Comparison of ENCODE assay signal across 35 cellular contexts in the genomic region with DNA sequence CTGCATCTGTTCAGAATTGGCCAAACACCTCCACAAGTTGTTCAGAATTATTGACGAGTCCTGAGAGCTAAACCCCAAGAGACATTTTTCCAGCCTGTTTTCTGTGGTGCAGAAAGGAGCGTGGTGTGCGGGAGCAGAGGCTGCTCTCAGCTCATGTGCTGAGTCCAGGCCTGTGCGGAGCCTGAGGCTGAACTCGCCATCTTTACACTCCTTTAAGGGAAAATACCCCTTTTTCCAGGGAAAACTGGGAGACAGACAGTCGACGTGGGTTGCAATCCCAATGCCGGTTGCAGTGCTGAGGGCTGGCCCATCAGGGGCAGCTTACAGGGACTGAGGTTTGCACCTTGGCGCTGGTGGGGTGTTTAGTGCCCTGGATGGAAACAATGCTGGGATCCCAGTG.
"Had no signal": no experiment of that assay in that cellular context is flagged by ENCODE, and none has a peak within 500 bp of the region (broad histone marks: within the 10 kb centered on the region; RNA-seq: fewer than 3 reads in every experiment).

No MANE protein-coding gene starts in this region.

- H3K9ac ChIP-seq: SK-N-SH had no signal

- DNase-seq: activated B cell treated with CpG ODN at 0.5 μM for 24 hours; activated CD4-positive, alpha-beta memory T cell treated with anti-CD3 and anti-CD28 coated beads for 36 hours; activated CD4-positive, alpha-beta T cell treated with anti-CD3 and anti-CD28 coated beads for 4 hours; activated CD4-positive, alpha-beta T cell treated with anti-CD3 and anti-CD28 coated beads, Interleukin-2, amount 50 U/mL, for 1 hour; activated CD4-positive, CD25-positive, alpha-beta regulatory T cell treated with anti-CD3 and anti-CD28 coated beads, Interleukin-2, amount 50 U/mL, for 72 hours; activated CD8-positive, alpha-beta memory T cell treated with anti-CD3 and anti-CD28 coated beads, Interleukin-2, amount 50 U/mL, for 4 hours; activated gamma-delta T cell treated with Interleukin-2 at 50 U/mL for 16 hours; activated naive CD4-positive, alpha-beta T cell treated with anti-CD3 and anti-CD28 coated beads for 36 hours; activated T-cell treated with anti-CD3 and anti-CD28 coated beads for 4 hours; activated T-cell treated with anti-CD3 and anti-CD28 coated beads, Interleukin-2, amount 50 U/mL, for 4 hours; adrenal gland; body of pancreas; NCI-H1092 treated with DMSO at 0.1 percent for 48 hours; NCI-H1417; NCI-H146; NCI-H187; NCI-H2029 treated with DMSO at 0.1 percent for 48 hours; NCI-H2107; NCI-H2171; NCI-H510A; NCI-H526; NCI-H748 treated with DMSO at 0.1 percent for 48 hours; NK-92 treated with Interleukin-12 subunit alpha and Interleukin-12 subunit beta, amount 100 ng/mL, for 24 hours; PC-3; Peyer's patch; RPMI8226; SHP77 treated with DMSO at 0.1 percent for 48 hours; SK-N-SH had no signal

- H3K36me3 ChIP-seq: adrenal gland, breast epithelium, Peyer's patch, SJSA1 had no signal

- H3K36me3 Mint-ChIP-seq: activated CD4-positive, alpha-beta memory T cell treated with anti-CD3 and anti-CD28 coated beads for 36 hours; activated naive CD4-positive, alpha-beta T cell treated with anti-CD3 and anti-CD28 coated beads, Interleukin-2, amount 50 U/mL, for 72 hours had no signal

- H3K27ac Mint-ChIP-seq: activated B cell treated with CpG ODN at 0.5 μM for 24 hours; activated CD4-positive, alpha-beta memory T cell treated with anti-CD3 and anti-CD28 coated beads for 36 hours; activated naive CD4-positive, alpha-beta T cell treated with anti-CD3 and anti-CD28 coated beads for 36 hours; activated naive CD4-positive, alpha-beta T cell treated with anti-CD3 and anti-CD28 coated beads, Interleukin-2, amount 50 U/mL, for 72 hours; activated T-helper 1 cell treated with anti-CD3 and anti-CD28 coated beads, Interleukin-12 subunit alpha, Interleukin-12 subunit beta, Interleukin-2, Interleukin-4 antibody, amounts not matched to agents 30 ng/mL and 10 ng/mL and 1 ng/mL, durations not matched to agents 14 hours and 24 hours and 36 hours; T-helper 1 cell treated with Interleukin-12 subunit alpha and Interleukin-12 subunit beta and Interleukin-4 antibody, amounts not matched to agents 30 μg/mL and 1 μg/mL, for 36 hours; T-helper 2 cell treated with Interferon-gamma antibody and Interleukin-4, amounts not matched to agents 5 μg/mL and 100 μg/mL, for 36 hours had no signal

- H3K4me2 ChIP-seq: SK-N-SH had no signal

- ATAC-seq: activated naive CD4-positive, alpha-beta T cell treated with anti-CD3 and anti-CD28 coated beads, Interleukin-2, amount 50 U/mL, for 72 hours; activated T-cell treated with anti-CD3 and anti-CD28 coated beads, Interleukin-2, amount 50 U/mL, for 4 hours; body of pancreas; K562; PC-3 had no signal

- H3K4me3 ChIP-seq: adrenal gland, body of pancreas, breast epithelium, K562, Peyer's patch, SJSA1 had no signal

- H3K4me3 Mint-ChIP-seq: activated B cell treated with CpG ODN at 0.5 μM for 24 hours; activated CD4-positive, alpha-beta memory T cell treated with anti-CD3 and anti-CD28 coated beads for 36 hours; activated naive CD4-positive, alpha-beta T cell treated with anti-CD3 and anti-CD28 coated beads for 36 hours; activated T-cell treated with anti-CD3 and anti-CD28 coated beads, Interleukin-2, amount 50 U/mL, for 4 hours; activated T-helper 1 cell treated with anti-CD3 and anti-CD28 coated beads, Interleukin-12 subunit alpha, Interleukin-12 subunit beta, Interleukin-2, Interleukin-4 antibody, amounts not matched to agents 30 ng/mL and 10 ng/mL and 1 ng/mL, durations not matched to agents 14 hours and 24 hours and 36 hours; T-helper 1 cell treated with Interleukin-12 subunit alpha and Interleukin-12 subunit beta and Interleukin-4 antibody, amounts not matched to agents 30 μg/mL and 1 μg/mL, for 36 hours; T-helper 2 cell treated with Interferon-gamma antibody and Interleukin-4, amounts not matched to agents 5 μg/mL and 100 μg/mL, for 36 hours had no signal

- H3K27ac ChIP-seq: adrenal gland, body of pancreas, breast epithelium, Peyer's patch, SJSA1 had no signal

- H3K9me3 ChIP-seq: adrenal gland, body of pancreas, breast epithelium, Peyer's patch, SJSA1, SK-N-SH had no signal

- H3K4me1 ChIP-seq: adrenal gland, body of pancreas, breast epithelium, Peyer's patch, SJSA1 had no signal

- H3K9me3 Mint-ChIP-seq: activated B cell treated with CpG ODN at 0.5 μM for 24 hours; activated CD4-positive, alpha-beta memory T cell treated with anti-CD3 and anti-CD28 coated beads for 36 hours; activated naive CD4-positive, alpha-beta T cell treated with anti-CD3 and anti-CD28 coated beads for 36 hours; activated naive CD4-positive, alpha-beta T cell treated with anti-CD3 and anti-CD28 coated beads, Interleukin-2, amount 50 U/mL, for 72 hours; activated T-cell treated with anti-CD3 and anti-CD28 coated beads, Interleukin-2, amount 50 U/mL, for 4 hours; activated T-helper 1 cell treated with anti-CD3 and anti-CD28 coated beads, Interleukin-12 subunit alpha, Interleukin-12 subunit beta, Interleukin-2, Interleukin-4 antibody, amounts not matched to agents 30 ng/mL and 10 ng/mL and 1 ng/mL, durations not matched to agents 14 hours and 24 hours and 36 hours; T-helper 1 cell treated with Interleukin-12 subunit alpha and Interleukin-12 subunit beta and Interleukin-4 antibody, amounts not matched to agents 30 μg/mL and 1 μg/mL, for 36 hours; T-helper 2 cell treated with Interferon-gamma antibody and Interleukin-4, amounts not matched to agents 5 μg/mL and 100 μg/mL, for 36 hours had no signal

- H3K27me3 Mint-ChIP-seq: activated CD4-positive, alpha-beta memory T cell treated with anti-CD3 and anti-CD28 coated beads for 36 hours had no signal

- H3K27me3 ChIP-seq: adrenal gland, body of pancreas, Peyer's patch, SJSA1 had no signal
